Comparison of ENCODE assay signal across 18 cellular contexts in genomic region chr17:36687736-36688135, GRCh38.
A peak's percentile ranks its signal among the peaks of the same experiment; 100 is the strongest.
DNase-seq lines count a peak whose midpoint lies in the region; ATAC-seq, FAIRE-seq and TF ChIP-seq lines count a peak whose summit lies in the region.
"Had no signal": no experiment of that assay in that cellular context is flagged by ENCODE, and none has a peak within 500 bp of the region (broad histone marks: within the 10 kb centered on the region; RNA-seq: fewer than 3 reads in every experiment).

No MANE protein-coding gene starts in this region.

- H4K8ac ChIP-seq in H1 (ENCODE audit: extremely low read depth, insufficient read depth, low read length) (no peak overlapping the region), mesendoderm (ENCODE audit: low read depth, low read length) (no peak overlapping the region)

- H3K4me1 ChIP-seq in H1 (replicated peaks in 1 of 4; ENCODE audit: control insufficient read depth in 3 of 4, insufficient read depth in 4 of 4, low read length in 3 of 4) (peaks cover 2 to 18% (median 13%) of the 10 kb centered on the region in 4 experiments), mesendoderm (ENCODE audit: control insufficient read depth, low read depth, low read length) (peaks cover 5% of the 10 kb centered on the region)

- no peak for TF ChIP-seq RAD21 in H1 (IDR thresholded peaks at IDR 0.05 in 1 of 2, conservative IDR thresholded peaks at IDR 0.05 in 1 of 2; ENCODE audit: low read depth in 2 of 2, low read length in 2 of 2)

- no peak overlapping the region for H2AK5ac ChIP-seq in H1 (ENCODE audit: low read depth, low read length)
- no peak overlapping the region for H2AK5ac ChIP-seq in mesendoderm (ENCODE audit: low read length)

- no peak for TF ChIP-seq CTCF in H1 (IDR thresholded peaks at IDR 0.05; ENCODE audit: control extremely low read depth in 1 of 3, insufficient read depth in 1 of 3, low read depth in 1 of 3, low read length in 3 of 3)

- H2AFZ ChIP-seq in H1 (ENCODE audit: low read length): no peak overlapping the region
- H2AFZ ChIP-seq: GM23248 had no signal

- no peak for ATAC-seq in activated CD8-positive, alpha-beta memory T cell treated with anti-CD3 and anti-CD28 coated beads, Interleukin-2, amount 10 ng/mL, durations not matched to agents 7 days and 5 days
- ATAC-seq in HG02884 (IDR thresholded peaks at IDR 0.05; ENCODE audit: unreplicated experiment): no peak
- no peak for ATAC-seq in HG02623 (IDR thresholded peaks at IDR 0.05; ENCODE audit: unreplicated experiment)
- ATAC-seq: CD8-positive, alpha-beta T cell had no signal

- H3K9me3 ChIP-seq in H1 (ENCODE audit: insufficient read depth in 2 of 2, low read depth in 1 of 2, low read length in 1 of 2): no peaks in the 10 kb centered on the region

- DNase-seq in H7 (peak; percentile 75), NCI-H2107 (lab: John Stamatoyannopoulos, UW) (peak; percentile 6), H1 (ENCODE audit: low read depth in 1 of 2, low spot score in 2 of 2) (no peak), mesendoderm (peak; percentile 27), NCI-H2171 (lab: John Stamatoyannopoulos, UW) (no peak)
- no peak for DNase-seq in activated CD8-positive, alpha-beta memory T cell treated with anti-CD3 and anti-CD28 coated beads, Interleukin-2, amount 10 ng/mL, durations not matched to agents 7 days and 5 days
- DNase-seq: C1 segment of cervical spinal cord; CD8-positive, alpha-beta T cell; COR-L47; DMS53; GF-D8; GM23248; HCEC 1CT; KBM-7 had no signal

- no peak for FAIRE-seq in H1 (lab: Jason Lieb, UNC)
- FAIRE-seq: A204.1 had no signal

- H3K79me2 ChIP-seq in H1 (ENCODE audit: control insufficient read depth in 1 of 2, insufficient read depth in 2 of 2, low read length in 2 of 2): no peaks in the 10 kb centered on the region
- no peaks in the 10 kb centered on the region for H3K79me2 ChIP-seq in mesendoderm (ENCODE audit: control insufficient read depth, insufficient read depth, low read length)

- H3K23me2 ChIP-seq in H1 (ENCODE audit: low read depth, low read length): no peaks in the 10 kb centered on the region

- no peak overlapping the region for H2BK20ac ChIP-seq in H1 (ENCODE audit: low read length)

- H3K56ac ChIP-seq in H1 (replicated peaks; ENCODE audit: insufficient read length, low read depth, low read length) (no peak overlapping the region), mesendoderm (ENCODE audit: low read length) (no peak overlapping the region)

- no peak overlapping the region for H2BK5ac ChIP-seq in H1 (ENCODE audit: low read depth, low read length)
- H2BK5ac ChIP-seq in mesendoderm (ENCODE audit: low read length): no peak overlapping the region

- H3K4me2 ChIP-seq in H1 (ENCODE audit: insufficient read depth in 1 of 2, low read depth in 2 of 2, low read length in 2 of 2) (peak overlapping the region; percentile 18; a peak in 2 of 4 replicates), mesendoderm (ENCODE audit: low read length) (no peak overlapping the region)

- H3K18ac ChIP-seq in H1 (ENCODE audit: extremely low read depth, low read length): peak overlapping the region; percentile 32; the same call in 1 of the 2 replicates
- H3K18ac ChIP-seq in mesendoderm (ENCODE audit: low read length): no peak overlapping the region

- H3K36me3 Mint-ChIP-seq in activated CD8-positive, alpha-beta memory T cell treated with anti-CD3 and anti-CD28 coated beads, Interleukin-2, amount 10 ng/mL, durations not matched to agents 7 days and 5 days: no peaks in the 10 kb centered on the region
- H3K36me3 Mint-ChIP-seq: CD8-positive, alpha-beta T cell had no signal

- no peak overlapping the region for H4K91ac ChIP-seq in H1 (replicated peaks; ENCODE audit: insufficient read length, low read length)

- peaks cover 28% of the 10 kb centered on the region for H3K27me3 Mint-ChIP-seq in activated CD8-positive, alpha-beta memory T cell treated with anti-CD3 and anti-CD28 coated beads, Interleukin-2, amount 10 ng/mL, durations not matched to agents 7 days and 5 days

- no peaks in the 10 kb centered on the region for H3K36me3 ChIP-seq in H7 (replicated peaks; ENCODE audit: control insufficient read depth, insufficient read depth, low read length)
- H3K36me3 ChIP-seq in H1 (ENCODE audit: control insufficient read depth in 2 of 4, insufficient read depth in 4 of 4, low read length in 3 of 4): no peaks in the 10 kb centered on the region
- no peaks in the 10 kb centered on the region for H3K36me3 ChIP-seq in mesendoderm (ENCODE audit: control insufficient read depth, insufficient read depth, low read length)

- H3K23ac ChIP-seq in H1 (ENCODE audit: insufficient read length) (no peak overlapping the region), mesendoderm (ENCODE audit: low read length) (no peak overlapping the region)

- H4K20me1 ChIP-seq in H1 (replicated peaks in 1 of 2; ENCODE audit: control insufficient read depth in 1 of 2, insufficient read depth in 2 of 2, low read length in 2 of 2): no peaks in the 10 kb centered on the region

- CTCF ChIA-PET in H1 (lab: Charles Lee; ENCODE audit: partially characterized antibody): interaction anchor here (0.6 to 1.6 kb wide), 4 partner anchors 30 to 361 kb away, joined by 3 to 5 read pairs (median 3); no protein-coding TSS in a partner anchor
- CTCF ChIA-PET in activated CD8-positive, alpha-beta memory T cell treated with anti-CD3 and anti-CD28 coated beads, Interleukin-2, amount 10 ng/mL, durations not matched to agents 7 days and 5 days (lab: Charles Lee): interaction anchor here (1.0 to 1.1 kb wide), 3 partner anchors 19 to 85 kb away, joined by 3 read pairs; no protein-coding TSS in a partner anchor

- no peak overlapping the region for H3K14ac ChIP-seq in H1 (ENCODE audit: insufficient read length)

- no peaks in the 10 kb centered on the region for H3K9me3 Mint-ChIP-seq in activated CD8-positive, alpha-beta memory T cell treated with anti-CD3 and anti-CD28 coated beads, Interleukin-2, amount 10 ng/mL, durations not matched to agents 7 days and 5 days (ENCODE audit: low read depth)
- H3K9me3 Mint-ChIP-seq: CD8-positive, alpha-beta T cell had no signal

- POLR2A ChIA-PET in H1 (lab: Charles Lee; ENCODE audit: partially characterized antibody): interaction anchor here (0.8 kb wide), 1 partner anchor 9 kb away, joined by 3 read pairs; no protein-coding TSS in a partner anchor

- no peak overlapping the region for H3K27ac Mint-ChIP-seq in activated CD8-positive, alpha-beta memory T cell treated with anti-CD3 and anti-CD28 coated beads, Interleukin-2, amount 10 ng/mL, durations not matched to agents 7 days and 5 days
- H3K27ac Mint-ChIP-seq: B cell; CD8-positive, alpha-beta T cell had no signal

- WGBS in H1 (ENCODE audit: extremely low coverage in 1 of 2, insufficient coverage in 1 of 2, insufficient read length in 1 of 2, insufficient replicate concordance in 2 of 2, low coverage in 1 of 2, low lambda C conversion rate in 2 of 2, missing lambda C conversion rate in 1 of 2), 2 experiments: 63% methylated on average over 5 of the region's 5 CpGs; no CpG with 5 or more reads in 1 of the 2 experiments
- WGBS in mesendoderm (ENCODE audit: extremely low coverage, insufficient coverage, low lambda C conversion rate): no CpG with 5 or more reads among the region's 5 CpGs

- H2BK15ac ChIP-seq in H1 (ENCODE audit: low read length): no peak overlapping the region
- no peak overlapping the region for H2BK15ac ChIP-seq in mesendoderm (replicated peaks; ENCODE audit: low read depth)

- H3K4me1 Mint-ChIP-seq in activated CD8-positive, alpha-beta memory T cell treated with anti-CD3 and anti-CD28 coated beads, Interleukin-2, amount 10 ng/mL, durations not matched to agents 7 days and 5 days: no peaks in the 10 kb centered on the region
- H3K4me1 Mint-ChIP-seq: B cell had no signal

- no peak overlapping the region for H3K4ac ChIP-seq in H1 (replicated peaks; ENCODE audit: insufficient read length, low read depth, low read length)
- no peak overlapping the region for H3K4ac ChIP-seq in mesendoderm (ENCODE audit: low read depth, low read length)

- H4K5ac ChIP-seq in H1 (ENCODE audit: insufficient read length, low read depth, low read length) (no peak overlapping the region), mesendoderm (ENCODE audit: low read length) (no peak overlapping the region)

- no peak overlapping the region for H2BK120ac ChIP-seq in H1 (replicated peaks; ENCODE audit: low read depth, low read length)
- H2BK120ac ChIP-seq in mesendoderm (ENCODE audit: low read depth, low read length): no peak overlapping the region

- H3K27ac ChIP-seq in H1 (ENCODE audit: low read depth, low read length) (no peak overlapping the region), mesendoderm (ENCODE audit: low read depth, low read length) (no peak overlapping the region)
- H3K27ac ChIP-seq: GM23248 had no signal

- no peak for TF ChIP-seq EP300 in H1 (IDR thresholded peaks at IDR 0.05; ENCODE audit: borderline replicate concordance in 1 of 2, low read depth in 2 of 2, low read length in 2 of 2)

- peaks cover 3% of the 10 kb centered on the region for H3K27me3 ChIP-seq in H7 (ENCODE audit: control insufficient read depth, insufficient read depth, low read length)
- no peaks in the 10 kb centered on the region for H3K27me3 ChIP-seq in H1 (replicated peaks in 1 of 4; ENCODE audit: control insufficient read depth in 3 of 4, extremely low read depth in 1 of 4, insufficient read depth in 3 of 4, low read length in 3 of 4)
- H3K27me3 ChIP-seq in mesendoderm (ENCODE audit: insufficient read depth, low read length, poor library complexity): no peaks in the 10 kb centered on the region

- H2BK12ac ChIP-seq in H1 (ENCODE audit: low read depth, low read length): no peak overlapping the region

- no peak overlapping the region for H3K4me3 Mint-ChIP-seq in activated CD8-positive, alpha-beta memory T cell treated with anti-CD3 and anti-CD28 coated beads, Interleukin-2, amount 10 ng/mL, durations not matched to agents 7 days and 5 days
- H3K4me3 Mint-ChIP-seq: B cell; CD8-positive, alpha-beta T cell had no signal

- H3K79me1 ChIP-seq in H1 (ENCODE audit: low read depth, low read length) (no peaks in the 10 kb centered on the region), mesendoderm (ENCODE audit: low read length) (no peaks in the 10 kb centered on the region)

- no peak overlapping the region for H3K4me3 ChIP-seq in H7 (ENCODE audit: insufficient read depth, low read depth, low read length)
- no peak overlapping the region for H3K4me3 ChIP-seq in H1 (ENCODE audit: extremely low read depth in 1 of 4, insufficient read depth in 2 of 4, low read depth in 3 of 4, low read length in 4 of 4)
- no peak overlapping the region for H3K4me3 ChIP-seq in mesendoderm (ENCODE audit: low read length)
- H3K4me3 ChIP-seq: GM23248 had no signal

- no peak for TF ChIP-seq POLR2A in H1 (IDR thresholded peaks at IDR 0.05; ENCODE audit: control extremely low read depth in 1 of 2, low read depth in 2 of 2, low read length in 2 of 2)

- no peak overlapping the region for H3K9ac ChIP-seq in H1 (replicated peaks in 1 of 4; ENCODE audit: extremely low read depth in 1 of 4, low read depth in 3 of 4, low read length in 3 of 4)
- H3K9ac ChIP-seq in mesendoderm (ENCODE audit: low read length): no peak overlapping the region
- H3K9ac ChIP-seq: GM23248 had no signal

TF ChIP-seq in H1, 55 proteins besides CTCF, POLR2A, EP300 and RAD21 (continues in another document):
- no peak for TF ChIP-seq HDAC2 (IDR thresholded peaks at IDR 0.05; ENCODE audit: borderline replicate concordance in 1 of 2, low read depth in 2 of 2, low read length in 2 of 2)
- 0 out of 2 replicates have a peak, but pooled peaks have one; percentile 7 for TF ChIP-seq CEBPB (IDR thresholded peaks at IDR 0.05; ENCODE audit: low read depth, low read length)
- no peak for TF ChIP-seq NRF1 (IDR thresholded peaks at IDR 0.05; ENCODE audit: low read depth, low read length)

Comparison
In these comparisons a context has a peak if more than half of its experiments do, and no peak if none do; other contexts are left out.
1. DNase-seq: peak in H7 (single experiment), NCI-H2107 (single experiment) and mesendoderm (single experiment); none in H1 (0 of 2), activated CD8-positive, alpha-beta memory T cell treated with anti-CD3 and anti-CD28 coated beads, Interleukin-2, amount 10 ng/mL, durations not matched to agents 7 days and 5 days (single experiment) and NCI-H2171 (single experiment).